33 cellular contexts compared by ENCODE assay signal in the genomic region with DNA sequence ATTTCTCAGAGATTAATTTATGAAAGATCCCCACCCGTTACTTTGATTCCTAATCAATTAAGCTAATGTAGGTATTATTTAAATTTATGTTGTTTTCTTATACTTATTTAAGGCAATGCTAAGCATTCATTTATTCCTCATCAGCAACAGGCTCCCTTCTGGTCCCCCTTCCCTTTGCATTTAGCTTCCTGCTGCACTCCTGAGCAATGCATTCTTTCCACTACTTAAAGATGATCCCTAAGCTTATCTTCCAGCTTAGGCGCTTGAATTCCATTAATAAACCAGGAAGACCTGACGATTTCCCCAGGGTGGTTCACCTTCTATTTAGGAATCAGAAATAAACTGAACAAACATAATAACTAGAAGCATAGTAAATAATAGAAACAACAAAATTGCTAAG.
"Had no signal": no experiment of that assay in that cellular context is flagged by ENCODE, and none has a peak within 500 bp of the region (broad histone marks: within the 10 kb centered on the region; RNA-seq: fewer than 3 reads in every experiment).

No MANE protein-coding gene starts in this region.

- H3K27me3 ChIP-seq: brain microvascular endothelial cell, esophagus muscularis mucosa, foreskin keratinocyte, gastrocnemius medialis, heart left ventricle had no signal

- H3K4me3 ChIP-seq: esophagus muscularis mucosa, gastrocnemius medialis, heart left ventricle had no signal

- H3K27ac Mint-ChIP-seq: activated CD8-positive, alpha-beta T cell treated with anti-CD3 and anti-CD28 coated beads for 36 hours; activated naive CD8-positive, alpha-beta T cell; activated T-helper 17 cell treated with anti-CD3 and anti-CD28 coated beads, Interleukin-2, amount 50 U/mL, for 72 hours; effector memory CD8-positive, alpha-beta T cell; T-helper 17 cell; T-helper 2 cell treated with Interferon-gamma antibody and Interleukin-4, amounts not matched to agents 5 μg/mL and 100 μg/mL, for 36 hours had no signal

- H3K4me1 ChIP-seq: esophagus muscularis mucosa, foreskin keratinocyte, gastrocnemius medialis, heart left ventricle had no signal

- ATAC-seq: activated CD8-positive, alpha-beta T cell treated with anti-CD3 and anti-CD28 coated beads for 36 hours; activated T-cell treated with anti-CD3 and anti-CD28 coated beads, Interleukin-2, amount 50 U/mL, for 4 hours; activated T-helper 17 cell treated with anti-CD3 and anti-CD28 coated beads, Interleukin-2, amount 50 U/mL, for 72 hours; effector memory CD8-positive, alpha-beta T cell; foreskin keratinocyte; gastrocnemius medialis; heart left ventricle; T-helper 17 cell had no signal

- H3K4me3 Mint-ChIP-seq: activated CD8-positive, alpha-beta T cell treated with anti-CD3 and anti-CD28 coated beads for 36 hours; activated naive CD8-positive, alpha-beta T cell; activated T-cell treated with anti-CD3 and anti-CD28 coated beads, Interleukin-2, amount 50 U/mL, for 4 hours; activated T-helper 17 cell treated with anti-CD3 and anti-CD28 coated beads, Interleukin-2, amount 50 U/mL, for 72 hours; central memory CD8-positive, alpha-beta T cell; effector memory CD8-positive, alpha-beta T cell; T-helper 17 cell; T-helper 2 cell treated with Interferon-gamma antibody and Interleukin-4, amounts not matched to agents 5 μg/mL and 100 μg/mL, for 36 hours had no signal

- H3K27me3 Mint-ChIP-seq: activated CD8-positive, alpha-beta T cell treated with anti-CD3 and anti-CD28 coated beads for 36 hours; activated naive CD8-positive, alpha-beta T cell; activated T-helper 17 cell treated with anti-CD3 and anti-CD28 coated beads, Interleukin-2, amount 50 U/mL, for 72 hours; central memory CD8-positive, alpha-beta T cell; effector memory CD8-positive, alpha-beta T cell; T-helper 17 cell had no signal

- H3K27ac ChIP-seq: brain microvascular endothelial cell, esophagus muscularis mucosa, foreskin keratinocyte, gastrocnemius medialis, heart left ventricle had no signal

- H3K4me1 Mint-ChIP-seq: activated T-helper 17 cell treated with anti-CD3 and anti-CD28 coated beads, Interleukin-2, amount 50 U/mL, for 72 hours; central memory CD8-positive, alpha-beta T cell; T-helper 17 cell had no signal

- H3K9me3 ChIP-seq: esophagus muscularis mucosa, heart left ventricle had no signal

- H3K36me3 ChIP-seq: brain microvascular endothelial cell, esophagus muscularis mucosa, gastrocnemius medialis, heart left ventricle had no signal

- H3K36me3 Mint-ChIP-seq: activated naive CD8-positive, alpha-beta T cell had no signal

- H3K9me3 Mint-ChIP-seq: activated T-cell treated with anti-CD3 and anti-CD28 coated beads, Interleukin-2, amount 50 U/mL, for 4 hours had no signal

- FAIRE-seq: astrocyte, bronchial epithelial cell had no signal

- DNase-seq: activated CD4-positive, alpha-beta T cell treated with anti-CD3 and anti-CD28 coated beads for 1 hour; activated CD4-positive, alpha-beta T cell treated with anti-CD3 and anti-CD28 coated beads for 48 hours; activated CD4-positive, alpha-beta T cell treated with anti-CD3 and anti-CD28 coated beads, Interleukin-2, amount 50 U/mL, for 1 hour; activated CD4-positive, alpha-beta T cell treated with anti-CD3 and anti-CD28 coated beads, Interleukin-2, amount 50 U/mL, for 48 hours; activated CD8-positive, alpha-beta memory T cell treated with anti-CD3 and anti-CD28 coated beads for 24 hours; activated CD8-positive, alpha-beta T cell treated with anti-CD3 and anti-CD28 coated beads for 36 hours; activated effector memory CD4-positive, alpha-beta T cell treated with Interleukin-2 at 50 U/mL for 16 hours; activated gamma-delta T cell treated with Interleukin-2 at 50 U/mL for 16 hours; activated naive CD4-positive, alpha-beta T cell treated with anti-CD3 and anti-CD28 coated beads, Interleukin-2, amount 50 U/mL, for 16 hours; activated naive CD4-positive, alpha-beta T cell treated with Interleukin-2 at 50 U/mL for 16 hours; activated T-cell treated with anti-CD3 and anti-CD28 coated beads, Interleukin-2, amount 50 U/mL, for 4 hours; amniotic stem cell; anterior cingulate cortex; brain microvascular endothelial cell; cortex of kidney; dermis blood vessel endothelial cell; effector CD4-positive, alpha-beta T cell; effector memory CD8-positive, alpha-beta T cell; erythroblast; foreskin keratinocyte; gastrocnemius medialis; glutamatergic neuron; heart left ventricle; T-helper 1 cell; T-helper 17 cell; T1000 had no signal
